Comparison of ENCODE assay signal across 20 cellular contexts in genomic region chr3:161403251-161403650, GRCh38. TPM values are rescaled to one million over a fixed set of nuclear protein-coding genes. Genes with fewer than 3 reads are reported as not detected.
DNase-seq lines count a peak whose midpoint lies in the region; ATAC-seq, FAIRE-seq and TF ChIP-seq lines count a peak whose summit lies in the region.
"Had no signal": no experiment of that assay in that cellular context is flagged by ENCODE, and none has a peak within 500 bp of the region (broad histone marks: within the 10 kb centered on the region; RNA-seq: fewer than 3 reads in every experiment).

No MANE protein-coding gene starts in this region.

- no peaks in the 10 kb centered on the region for H3K9me3 Mint-ChIP-seq in astrocyte (ENCODE audit: unreplicated experiment)

- H3K27ac ChIP-seq in astrocyte (ENCODE audit: low read depth, low read length), result no peak overlapping the region
- H3K27ac ChIP-seq: C4-2B, SJCRH30 had no signal

- H3K36me3 ChIP-seq in astrocyte (ENCODE audit: insufficient read depth, low read length), result no peaks in the 10 kb centered on the region
- H3K36me3 ChIP-seq: SJCRH30 had no signal

- H3K27ac Mint-ChIP-seq in astrocyte (ENCODE audit: unreplicated experiment), result no peak overlapping the region
- H3K27ac Mint-ChIP-seq: HFFc6 had no signal

- H3K9me3 ChIP-seq in astrocyte (ENCODE audit: insufficient read depth, low read depth, low read length), result no peaks in the 10 kb centered on the region
- H3K9me3 ChIP-seq: SJCRH30 had no signal

- H3K4me3 ChIP-seq in astrocyte (ENCODE audit: insufficient read depth, low read depth, low read length) (no peak overlapping the region), fibroblast of mammary gland (ENCODE audit: control insufficient read depth, low read depth, low read length) (no peak overlapping the region)
- H3K4me3 ChIP-seq: SJCRH30 had no signal

- H2AFZ ChIP-seq in astrocyte (ENCODE audit: low read depth, low read length), result no peak overlapping the region

- H3K4me1 ChIP-seq in astrocyte (ENCODE audit: insufficient read depth, low read length), result peaks cover 3% of the 10 kb centered on the region
- H3K4me1 ChIP-seq: SJCRH30 had no signal

- TF ChIP-seq CTCF in astrocyte (IDR thresholded peaks at IDR 0.05; ENCODE audit: insufficient read depth, low read depth, low read length), result no peak
- TF ChIP-seq CTCF in fibroblast of mammary gland (conservative IDR thresholded peaks at IDR 0.05; ENCODE audit: control insufficient read depth, insufficient read depth, low read depth, low read length), result no peak

- H3K4me2 ChIP-seq in astrocyte (ENCODE audit: low read length), result no peak overlapping the region

- ATAC-seq in HG03442 (IDR thresholded peaks at IDR 0.05; ENCODE audit: unreplicated experiment) (no peak), GM21381 (IDR thresholded peaks at IDR 0.05; ENCODE audit: unreplicated experiment) (no peak), GM21529 (IDR thresholded peaks at IDR 0.05; ENCODE audit: unreplicated experiment) (no peak)
- ATAC-seq: HepG2 had no signal

- H3K36me3 Mint-ChIP-seq in astrocyte (ENCODE audit: low read depth, unreplicated experiment), result no peaks in the 10 kb centered on the region

- no peak overlapping the region for H3K9ac ChIP-seq in astrocyte (ENCODE audit: low read length)

- H3K4me3 Mint-ChIP-seq in astrocyte (ENCODE audit: unreplicated experiment), result no peak overlapping the region
- H3K4me3 Mint-ChIP-seq: HFFc6 had no signal

- DNase-seq in A172 (ENCODE audit: low spot score) (peak; percentile 32), HTR-8/SVneo (ENCODE audit: insufficient read length, low spot score) (peak; percentile 17), astrocyte (ENCODE audit: low read depth) (peak; percentile 24), fibroblast of mammary gland (ENCODE audit: low read depth) (peak; percentile 48), NK-92 (lab: John Stamatoyannopoulos, UW; ENCODE audit: unreplicated experiment) (no peak)
- DNase-seq: COR-L47, DMS153, HFFc6, NCI-H1417 treated with DMSO at 0.1 percent for 48 hours, NCI-H2029 treated with DMSO at 0.1 percent for 48 hours, SJCRH30 had no signal

- no peaks in the 10 kb centered on the region for H3K79me2 ChIP-seq in astrocyte (ENCODE audit: insufficient read depth, low read length)

- H4K20me1 ChIP-seq in astrocyte (ENCODE audit: insufficient read depth, low read length), result no peaks in the 10 kb centered on the region

- FAIRE-seq in HTR-8/SVneo (lab: Jason Lieb, UNC) (no peak), astrocyte (lab: Jason Lieb, UNC) (no peak)
- FAIRE-seq: A204.1, GM12891, H1, HepG2 had no signal

- no peaks in the 10 kb centered on the region for H3K4me1 Mint-ChIP-seq in astrocyte (ENCODE audit: low read depth, unreplicated experiment)

- H3K27me3 Mint-ChIP-seq in astrocyte (ENCODE audit: low read depth, unreplicated experiment), result no peaks in the 10 kb centered on the region

- no peaks in the 10 kb centered on the region for H3K27me3 ChIP-seq in astrocyte (ENCODE audit: insufficient read depth, low read length)
- H3K27me3 ChIP-seq: SJCRH30 had no signal

RNA-seq across cellular contexts. Expression of gene SPTSSB, which starts 31.9 kb away (rescaled TPM):
- total RNA-seq in A172 (2014; rRNA removed; shearing (Covaris generic)), result not detected in 2 replicates
- total RNA-seq in astrocyte, result 0.50 TPM in 1 of 2 replicates, not detected in the other
- total RNA-seq: G401, HFFc6 had no signal
